Comparison of ENCODE assay signal across 18 cellular contexts in genomic region chr5:135318037-135318436, GRCh38.
DNase-seq lines count a peak whose midpoint lies in the region; ATAC-seq and TF ChIP-seq lines count a peak whose summit lies in the region.
"Had no signal": no experiment of that assay in that cellular context is flagged by ENCODE, and none has a peak within 500 bp of the region (broad histone marks: within the 10 kb centered on the region; RNA-seq: fewer than 3 reads in every experiment).

No MANE protein-coding gene starts in this region.

- no peaks in the 10 kb centered on the region for H3K36me3 ChIP-seq in esophagus muscularis mucosa

- peaks cover 45% of the 10 kb centered on the region for H3K4me1 Mint-ChIP-seq in activated naive CD8-positive, alpha-beta T cell treated with anti-CD3 and anti-CD28 coated beads, Interleukin-2, amount 10 ng/mL, durations not matched to agents 7 days and 5 days
- H3K4me1 Mint-ChIP-seq in activated naive CD8-positive, alpha-beta T cell treated with anti-CD3 and anti-CD28 coated beads for 36 hours, result peaks cover 7% of the 10 kb centered on the region
- H3K4me1 Mint-ChIP-seq in progenitor cell of endocrine pancreas (ENCODE audit: low read depth), result peaks cover 2% of the 10 kb centered on the region

- H3K27ac ChIP-seq in esophagus muscularis mucosa (replicated peaks in 1 of 4), result no peak overlapping the region

- peak overlapping the region; percentile 41 for H3K27ac Mint-ChIP-seq in activated naive CD8-positive, alpha-beta T cell treated with anti-CD3 and anti-CD28 coated beads, Interleukin-2, amount 10 ng/mL, durations not matched to agents 7 days and 5 days
- H3K27ac Mint-ChIP-seq in activated naive CD8-positive, alpha-beta T cell treated with anti-CD3 and anti-CD28 coated beads for 36 hours, result no peak overlapping the region
- H3K27ac Mint-ChIP-seq in progenitor cell of endocrine pancreas, result no peak overlapping the region
- H3K27ac Mint-ChIP-seq: CD8-positive, alpha-beta memory T cell had no signal

- no peaks in the 10 kb centered on the region for H3K27me3 Mint-ChIP-seq in activated naive CD8-positive, alpha-beta T cell treated with anti-CD3 and anti-CD28 coated beads, Interleukin-2, amount 10 ng/mL, durations not matched to agents 7 days and 5 days
- no peaks in the 10 kb centered on the region for H3K27me3 Mint-ChIP-seq in activated naive CD8-positive, alpha-beta T cell treated with anti-CD3 and anti-CD28 coated beads for 36 hours
- H3K27me3 Mint-ChIP-seq in progenitor cell of endocrine pancreas, result peaks cover 13% of the 10 kb centered on the region
- H3K27me3 Mint-ChIP-seq: CD8-positive, alpha-beta memory T cell had no signal

- DNase-seq in activated naive CD8-positive, alpha-beta T cell treated with anti-CD3 and anti-CD28 coated beads, Interleukin-2, amount 10 ng/mL, durations not matched to agents 7 days and 5 days, result no peak
- DNase-seq in activated naive CD8-positive, alpha-beta T cell treated with anti-CD3 and anti-CD28 coated beads for 36 hours, result no peak
- peak; percentile 15 for DNase-seq in MV-4-11 (lab: John Stamatoyannopoulos, UW)
- DNase-seq in esophagus muscularis mucosa (ENCODE audit: extremely low spot score), result peak; percentile 24
- DNase-seq in progenitor cell of endocrine pancreas (ENCODE audit: low spot score, unreplicated experiment), result peak; percentile 1
- no peak for DNase-seq in NCI-H2171 treated with DMSO at 0.1 percent for 48 hours (lab: John Stamatoyannopoulos, UW)
- no peak for DNase-seq in retina
- DNase-seq: C1 segment of cervical spinal cord; CD8-positive, alpha-beta memory T cell; DMS53; NCI-H1105; NCI-H1694; NCI-H2227 treated with DMSO at 0.1 percent for 48 hours; NCI-H524; NCI-H82; OCI-M1; SHP77 treated with DMSO at 0.1 percent for 48 hours had no signal

- no peak for TF ChIP-seq EP300 in esophagus muscularis mucosa (IDR thresholded peaks at IDR 0.05)

- TF ChIP-seq POLR2A in esophagus muscularis mucosa (IDR thresholded peaks at IDR 0.05; ENCODE audit: low read depth), result no peak

- intact Hi-C loops in esophagus muscularis mucosa (cut with DNase I), result no loop called here

- ATAC-seq in activated naive CD8-positive, alpha-beta T cell treated with anti-CD3 and anti-CD28 coated beads, Interleukin-2, amount 10 ng/mL, durations not matched to agents 7 days and 5 days (ENCODE audit: low read depth), result no peak
- ATAC-seq: K562 had no signal

- H3K4me1 ChIP-seq in esophagus muscularis mucosa, result no peaks in the 10 kb centered on the region

- POLR2A ChIA-PET in activated naive CD8-positive, alpha-beta T cell treated with anti-CD3 and anti-CD28 coated beads, Interleukin-2, amount 10 ng/mL, durations not matched to agents 7 days and 5 days (lab: Charles Lee), result no interaction called here

- H3K36me3 Mint-ChIP-seq in activated naive CD8-positive, alpha-beta T cell treated with anti-CD3 and anti-CD28 coated beads, Interleukin-2, amount 10 ng/mL, durations not matched to agents 7 days and 5 days, result peaks cover 5% of the 10 kb centered on the region
- H3K36me3 Mint-ChIP-seq in activated naive CD8-positive, alpha-beta T cell treated with anti-CD3 and anti-CD28 coated beads for 36 hours, result no peaks in the 10 kb centered on the region
- no peaks in the 10 kb centered on the region for H3K36me3 Mint-ChIP-seq in progenitor cell of endocrine pancreas (ENCODE audit: insufficient read depth)
- H3K36me3 Mint-ChIP-seq: CD8-positive, alpha-beta memory T cell had no signal

- H3K9me3 Mint-ChIP-seq in activated naive CD8-positive, alpha-beta T cell treated with anti-CD3 and anti-CD28 coated beads, Interleukin-2, amount 10 ng/mL, durations not matched to agents 7 days and 5 days, result no peaks in the 10 kb centered on the region
- no peaks in the 10 kb centered on the region for H3K9me3 Mint-ChIP-seq in activated naive CD8-positive, alpha-beta T cell treated with anti-CD3 and anti-CD28 coated beads for 36 hours
- no peaks in the 10 kb centered on the region for H3K9me3 Mint-ChIP-seq in progenitor cell of endocrine pancreas (ENCODE audit: low read depth)
- H3K9me3 Mint-ChIP-seq: CD8-positive, alpha-beta memory T cell had no signal

- 78% methylated on average over 2 of the region's 4 CpGs for WGBS in esophagus muscularis mucosa

- no peaks in the 10 kb centered on the region for H3K27me3 ChIP-seq in esophagus muscularis mucosa

- no peak overlapping the region for H3K4me3 Mint-ChIP-seq in activated naive CD8-positive, alpha-beta T cell treated with anti-CD3 and anti-CD28 coated beads, Interleukin-2, amount 10 ng/mL, durations not matched to agents 7 days and 5 days
- H3K4me3 Mint-ChIP-seq in activated naive CD8-positive, alpha-beta T cell treated with anti-CD3 and anti-CD28 coated beads for 36 hours, result no peak overlapping the region
- no peak overlapping the region for H3K4me3 Mint-ChIP-seq in progenitor cell of endocrine pancreas (ENCODE audit: low read depth)

- no peak for TF ChIP-seq CTCF in esophagus muscularis mucosa (IDR thresholded peaks at IDR 0.05)
- no peak for TF ChIP-seq CTCF in progenitor cell of endocrine pancreas (IDR thresholded peaks at IDR 0.05; ENCODE audit: unreplicated experiment)

- H3K4me3 ChIP-seq in esophagus muscularis mucosa, result no peak overlapping the region
- H3K4me3 ChIP-seq: K562 had no signal

- no peaks in the 10 kb centered on the region for H3K9me3 ChIP-seq in esophagus muscularis mucosa

Comparison
In these comparisons a context has a peak if more than half of its experiments do, and no peak if none do; other contexts are left out.
1. DNase-seq: peak in MV-4-11 (single experiment), esophagus muscularis mucosa (single experiment) and progenitor cell of endocrine pancreas (single experiment); none in activated naive CD8-positive, alpha-beta T cell treated with anti-CD3 and anti-CD28 coated beads, Interleukin-2, amount 10 ng/mL, durations not matched to agents 7 days and 5 days (single experiment), activated naive CD8-positive, alpha-beta T cell treated with anti-CD3 and anti-CD28 coated beads for 36 hours (single experiment), NCI-H2171 treated with DMSO at 0.1 percent for 48 hours (single experiment) and retina (single experiment).